Comparison of ENCODE assay signal across 10 cellular contexts in the genomic region with DNA sequence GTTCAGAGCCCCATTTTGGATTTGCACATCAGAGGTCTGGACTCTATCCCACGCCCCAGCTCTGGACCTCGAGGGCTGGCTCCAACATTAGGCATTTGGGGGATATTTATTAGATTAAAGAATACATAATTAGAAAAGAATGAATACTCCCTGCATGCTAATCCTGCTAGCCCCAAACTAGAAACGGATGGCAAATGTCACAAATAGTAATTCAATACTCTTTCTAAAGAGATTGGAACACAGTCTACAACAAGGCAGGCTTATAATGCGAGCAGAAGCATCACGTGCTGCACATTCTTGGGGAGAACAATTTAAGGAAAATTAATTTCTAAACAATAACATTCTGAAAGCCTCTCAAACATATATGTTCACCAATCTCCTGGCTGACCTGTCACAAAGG. TPM values are rescaled to one million over a fixed set of nuclear protein-coding genes. Genes with fewer than 3 reads are reported as not detected.
A peak's percentile ranks its signal among the peaks of the same experiment; 100 is the strongest.
DNase-seq lines count a peak whose midpoint lies in the region; ATAC-seq and TF ChIP-seq lines count a peak whose summit lies in the region.
"Had no signal": no experiment of that assay in that cellular context is flagged by ENCODE, and none has a peak within 500 bp of the region (broad histone marks: within the 10 kb centered on the region; RNA-seq: fewer than 3 reads in every experiment).

No MANE protein-coding gene starts in this region.

- peak overlapping the region; percentile 79 for H3K27ac ChIP-seq in cardiac muscle cell
- no peak overlapping the region for H3K27ac ChIP-seq in mammary epithelial cell (ENCODE audit: insufficient read depth, low read depth, low read length)
- peak overlapping the region; percentile 73 for H3K27ac ChIP-seq in muscle layer of duodenum (ENCODE audit: low read length)
- peak overlapping the region; percentile 71 for H3K27ac ChIP-seq in upper lobe of right lung

- dilution Hi-C loops in mammary epithelial cell (cut with HindIII; ENCODE audit: low sequenced_read_pairs), result no loop called here

- no peaks in the 10 kb centered on the region for H3K36me3 ChIP-seq in cardiac muscle cell
- H3K36me3 ChIP-seq in mammary epithelial cell (ENCODE audit: insufficient read depth, low read length), result no peaks in the 10 kb centered on the region
- H3K36me3 ChIP-seq in muscle layer of duodenum (ENCODE audit: control insufficient read depth in 1 of 2, insufficient read depth in 2 of 2, low read length in 2 of 2), result no peaks in the 10 kb centered on the region
- no peaks in the 10 kb centered on the region for H3K36me3 ChIP-seq in upper lobe of right lung

- H3K79me2 ChIP-seq in mammary epithelial cell (ENCODE audit: insufficient read depth, low read length), result no peaks in the 10 kb centered on the region

- no peak for TF ChIP-seq CTCF in cardiac muscle cell (IDR thresholded peaks at IDR 0.05; ENCODE audit: low read depth, low read length)
- TF ChIP-seq CTCF in mammary epithelial cell (conservative IDR thresholded peaks at IDR 0.05 in 1 of 2, IDR thresholded peaks at IDR 0.05 in 1 of 2; ENCODE audit: extremely low read depth in 1 of 2, insufficient read depth in 1 of 2, low read depth in 1 of 2, low read length in 2 of 2), result no peak
- TF ChIP-seq CTCF in upper lobe of right lung (IDR thresholded peaks at IDR 0.05), result no peak

- CTCF ChIA-PET in mammary epithelial cell (lab: Charles Lee; ENCODE audit: low non-redundant PET), result no interaction called here

- intact Hi-C loops in left ventricle myocardium superior (cut with micrococcal nuclease) (loop anchor here (5.0 kb wide), 1 partner anchor 75 kb away; no protein-coding TSS in a partner anchor), mammary epithelial cell (cut with micrococcal nuclease) (loop anchor here (2.0 kb wide), 2 partner anchors 29 to 39 kb away; no protein-coding TSS in a partner anchor), upper lobe of right lung (cut with DNase I) (no loop called here)

- H3K4me2 ChIP-seq in mammary epithelial cell (ENCODE audit: insufficient read depth, low read depth, low read length), result no peak overlapping the region

- no peaks in the 10 kb centered on the region for H3K9me3 ChIP-seq in cardiac muscle cell (ENCODE audit: low read depth)
- no peaks in the 10 kb centered on the region for H3K9me3 ChIP-seq in mammary epithelial cell (replicated peaks; ENCODE audit: insufficient read depth, low read length)
- H3K9me3 ChIP-seq in muscle layer of duodenum (ENCODE audit: control insufficient read depth in 1 of 2, low read length in 2 of 2), result no peaks in the 10 kb centered on the region
- no peaks in the 10 kb centered on the region for H3K9me3 ChIP-seq in upper lobe of right lung

- peak overlapping the region; percentile 45 for H2AFZ ChIP-seq in mammary epithelial cell (ENCODE audit: low read depth, low read length)

- whole genome bisulfite sequencing in mammary epithelial cell (ENCODE audit: low coverage, missing lambda C conversion rate), result 91% methylated on average over 5 of the region's 5 CpGs

- H3K27me3 ChIP-seq in cardiac muscle cell, result no peaks in the 10 kb centered on the region
- H3K27me3 ChIP-seq in mammary epithelial cell (ENCODE audit: insufficient read depth, low read length), result no peaks in the 10 kb centered on the region
- H3K27me3 ChIP-seq in muscle layer of duodenum (ENCODE audit: low read depth, low read length), result no peaks in the 10 kb centered on the region
- H3K27me3 ChIP-seq in upper lobe of right lung, result no peaks in the 10 kb centered on the region

- DNase-seq in cardiac muscle cell (ENCODE audit: low read depth in 1 of 2, low spot score in 1 of 2), result peak in 1 of 2 donors; percentile 12
- DNase-seq in left ventricle myocardium superior, result no peak
- no peak for DNase-seq in mammary epithelial cell
- no peak for DNase-seq in upper lobe of right lung
- no peak for DNase-seq in islet precursor cell
- DNase-seq: NCI-H446, retina had no signal

- H3K4me3 ChIP-seq in cardiac muscle cell (no peak overlapping the region), mammary epithelial cell (replicated peaks in 1 of 3; ENCODE audit: insufficient read depth in 1 of 3, low read depth in 2 of 3, low read length in 3 of 3) (no peak overlapping the region), muscle layer of duodenum (ENCODE audit: low read depth in 1 of 2, low read length in 2 of 2) (peak overlapping the region in 1 of 2 donors; percentile 40), upper lobe of right lung (no peak overlapping the region)

- in situ Hi-C loops in mammary epithelial cell (cut with MboI; ENCODE audit: low sequenced_read_pairs in 2 of 2), result no loop called here

- no TSS peak for BruUV-seq in mammary epithelial cell (replicated peaks; lab: Mats Ljungman, UMichigan)

- H4K20me1 ChIP-seq in mammary epithelial cell (ENCODE audit: insufficient read depth, low read length), result no peaks in the 10 kb centered on the region

- H3K9ac ChIP-seq in mammary epithelial cell (ENCODE audit: insufficient read depth, low read length), result no peak overlapping the region

- H3K4me1 ChIP-seq in cardiac muscle cell (ENCODE audit: low read depth) (peaks cover 29% of the 10 kb centered on the region), mammary epithelial cell (ENCODE audit: insufficient read depth, low read length) (peaks cover 22% of the 10 kb centered on the region), muscle layer of duodenum (ENCODE audit: control insufficient read depth in 1 of 2, insufficient read depth in 2 of 2, low read length in 2 of 2) (peaks cover 30 to 43% of the 10 kb centered on the region in 2 donors), upper lobe of right lung (peaks cover 32% of the 10 kb centered on the region)

- ATAC-seq in left ventricle myocardium superior, result no peak
- no peak for ATAC-seq in upper lobe of right lung
- ATAC-seq in HG02870 (IDR thresholded peaks at IDR 0.05; ENCODE audit: unreplicated experiment), result no peak
- no peak for ATAC-seq in HG02678 (IDR thresholded peaks at IDR 0.05; ENCODE audit: unreplicated experiment)

RNA-seq across cellular contexts. Expression of a gene that starts 27.6 kb away (rescaled TPM):
- total RNA-seq in cardiac muscle cell (9.2 and 13.5 TPM in 2 replicates), left ventricle myocardium superior (102 TPM), mammary epithelial cell (10 to 100 TPM; 20.8 to 58.8 TPM), upper lobe of right lung (118 TPM)
- polyA plus RNA-seq in cardiac muscle cell (18.3 and 24.9 TPM in 2 replicates), mammary epithelial cell (28.1 TPM)
- polyA minus RNA-seq in mammary epithelial cell, result 47.9 TPM
